1 cellular context compared by ENCODE assay signal in the genomic region with DNA sequence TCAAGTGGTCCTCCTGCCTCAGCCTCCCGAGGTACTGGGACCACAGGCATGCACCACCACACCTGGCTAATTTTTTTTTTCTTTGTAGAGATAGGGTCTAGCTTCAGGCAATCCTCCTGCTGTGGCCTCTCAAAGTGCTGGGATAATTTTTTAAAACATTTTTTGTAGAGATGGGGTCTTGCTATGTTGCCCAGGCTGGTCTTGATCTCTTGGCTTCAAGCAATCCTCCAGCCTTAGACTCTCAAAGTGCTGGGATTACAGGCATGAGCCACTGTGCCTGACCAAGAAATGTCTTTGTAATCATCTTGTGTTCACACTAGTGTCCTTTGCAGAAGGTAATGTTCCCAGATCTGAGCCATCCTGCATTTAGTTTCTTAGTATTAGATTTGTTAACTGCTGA.
A peak's percentile ranks its signal among the peaks of the same experiment; 100 is the strongest.
TF ChIP-seq lines count a peak whose summit lies in the region.

No MANE protein-coding gene starts in this region.

TF ChIP-seq in WTC11, 78 proteins besides CTCF, POLR2A, EP300 and RAD21:
- TF ChIP-seq, protein P1, sequence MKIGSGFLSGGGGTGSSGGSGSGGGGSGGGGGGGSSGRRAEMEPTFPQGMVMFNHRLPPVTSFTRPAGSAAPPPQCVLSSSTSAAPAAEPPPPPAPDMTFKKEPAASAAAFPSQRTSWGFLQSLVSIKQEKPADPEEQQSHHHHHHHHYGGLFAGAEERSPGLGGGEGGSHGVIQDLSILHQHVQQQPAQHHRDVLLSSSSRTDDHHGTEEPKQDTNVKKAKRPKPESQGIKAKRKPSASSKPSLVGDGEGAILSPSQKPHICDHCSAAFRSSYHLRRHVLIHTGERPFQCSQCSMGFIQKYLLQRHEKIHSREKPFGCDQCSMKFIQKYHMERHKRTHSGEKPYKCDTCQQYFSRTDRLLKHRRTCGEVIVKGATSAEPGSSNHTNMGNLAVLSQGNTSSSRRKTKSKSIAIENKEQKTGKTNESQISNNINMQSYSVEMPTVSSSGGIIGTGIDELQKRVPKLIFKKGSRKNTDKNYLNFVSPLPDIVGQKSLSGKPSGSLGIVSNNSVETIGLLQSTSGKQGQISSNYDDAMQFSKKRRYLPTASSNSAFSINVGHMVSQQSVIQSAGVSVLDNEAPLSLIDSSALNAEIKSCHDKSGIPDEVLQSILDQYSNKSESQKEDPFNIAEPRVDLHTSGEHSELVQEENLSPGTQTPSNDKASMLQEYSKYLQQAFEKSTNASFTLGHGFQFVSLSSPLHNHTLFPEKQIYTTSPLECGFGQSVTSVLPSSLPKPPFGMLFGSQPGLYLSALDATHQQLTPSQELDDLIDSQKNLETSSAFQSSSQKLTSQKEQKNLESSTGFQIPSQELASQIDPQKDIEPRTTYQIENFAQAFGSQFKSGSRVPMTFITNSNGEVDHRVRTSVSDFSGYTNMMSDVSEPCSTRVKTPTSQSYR (CRISPR knock-in tag; IDR thresholded peaks at IDR 0.05) = no peak
- TF ChIP-seq, protein P2, sequence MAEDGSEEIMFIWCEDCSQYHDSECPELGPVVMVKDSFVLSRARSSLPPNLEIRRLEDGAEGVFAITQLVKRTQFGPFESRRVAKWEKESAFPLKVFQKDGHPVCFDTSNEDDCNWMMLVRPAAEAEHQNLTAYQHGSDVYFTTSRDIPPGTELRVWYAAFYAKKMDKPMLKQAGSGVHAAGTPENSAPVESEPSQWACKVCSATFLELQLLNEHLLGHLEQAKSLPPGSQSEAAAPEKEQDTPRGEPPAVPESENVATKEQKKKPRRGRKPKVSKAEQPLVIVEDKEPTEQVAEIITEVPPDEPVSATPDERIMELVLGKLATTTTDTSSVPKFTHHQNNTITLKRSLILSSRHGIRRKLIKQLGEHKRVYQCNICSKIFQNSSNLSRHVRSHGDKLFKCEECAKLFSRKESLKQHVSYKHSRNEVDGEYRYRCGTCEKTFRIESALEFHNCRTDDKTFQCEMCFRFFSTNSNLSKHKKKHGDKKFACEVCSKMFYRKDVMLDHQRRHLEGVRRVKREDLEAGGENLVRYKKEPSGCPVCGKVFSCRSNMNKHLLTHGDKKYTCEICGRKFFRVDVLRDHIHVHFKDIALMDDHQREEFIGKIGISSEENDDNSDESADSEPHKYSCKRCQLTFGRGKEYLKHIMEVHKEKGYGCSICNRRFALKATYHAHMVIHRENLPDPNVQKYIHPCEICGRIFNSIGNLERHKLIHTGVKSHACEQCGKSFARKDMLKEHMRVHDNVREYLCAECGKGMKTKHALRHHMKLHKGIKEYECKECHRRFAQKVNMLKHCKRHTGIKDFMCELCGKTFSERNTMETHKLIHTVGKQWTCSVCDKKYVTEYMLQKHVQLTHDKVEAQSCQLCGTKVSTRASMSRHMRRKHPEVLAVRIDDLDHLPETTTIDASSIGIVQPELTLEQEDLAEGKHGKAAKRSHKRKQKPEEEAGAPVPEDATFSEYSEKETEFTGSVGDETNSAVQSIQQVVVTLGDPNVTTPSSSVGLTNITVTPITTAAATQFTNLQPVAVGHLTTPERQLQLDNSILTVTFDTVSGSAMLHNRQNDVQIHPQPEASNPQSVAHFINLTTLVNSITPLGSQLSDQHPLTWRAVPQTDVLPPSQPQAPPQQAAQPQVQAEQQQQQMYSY (CRISPR knock-in tag; IDR thresholded peaks at IDR 0.05) = no peak
- TF ChIP-seq ZNF121 (CRISPR knock-in tag; IDR thresholded peaks at IDR 0.05) = peak; percentile 85
